8 cellular contexts compared by ENCODE assay signal in the genomic region with DNA sequence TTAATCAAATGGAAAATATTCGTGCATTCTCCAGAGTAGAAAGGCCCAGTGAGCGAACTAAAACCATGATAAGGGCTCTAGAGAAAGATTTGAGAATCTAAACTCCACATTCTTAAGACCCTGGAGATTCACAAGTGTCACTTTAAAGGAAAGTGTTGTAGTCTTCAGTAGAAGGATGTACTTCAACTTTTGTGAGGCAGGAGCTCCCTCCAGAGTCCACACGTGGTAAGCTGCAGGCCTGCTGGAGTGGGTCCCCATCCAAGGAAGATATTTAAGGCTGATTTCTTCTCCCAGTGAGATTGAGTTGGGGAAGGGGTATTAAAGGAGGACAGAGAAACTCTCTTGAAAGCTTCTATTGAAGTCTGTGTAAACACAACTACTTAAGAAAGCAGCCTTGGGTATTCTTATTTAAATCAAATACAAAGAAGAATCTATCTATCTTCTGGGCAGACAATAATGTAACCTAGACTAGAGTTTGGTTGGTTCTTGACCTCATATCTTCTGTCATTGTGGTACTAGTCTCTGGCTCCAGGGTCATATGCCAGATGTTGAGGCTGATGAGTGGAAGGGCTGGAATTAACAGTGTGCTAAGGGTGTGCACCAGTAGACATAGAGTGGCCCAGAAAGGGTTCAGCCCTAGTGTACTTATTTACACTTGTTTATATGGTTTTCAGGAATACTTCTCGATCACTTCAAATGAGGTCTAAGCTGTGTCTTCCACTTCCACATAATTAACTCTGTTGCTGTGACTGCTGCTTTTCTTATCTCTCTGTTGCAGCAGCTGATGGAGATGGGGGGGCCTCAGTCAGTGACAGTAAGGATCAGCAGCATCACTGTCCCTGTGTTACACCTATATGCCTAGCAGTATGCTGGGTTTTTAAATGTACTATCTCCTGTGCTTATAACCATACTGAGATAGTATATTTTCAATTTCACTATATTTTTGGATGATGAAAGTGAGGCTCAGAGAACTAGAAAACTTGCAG.
DNase-seq lines count a peak whose midpoint lies in the region; ATAC-seq, FAIRE-seq and TF ChIP-seq lines count a peak whose summit lies in the region.

No MANE protein-coding gene starts in this region.

- no peak overlapping the region for H3K4me3 Mint-ChIP-seq in CD8-positive, alpha-beta memory T cell
- no peak overlapping the region for H3K4me3 Mint-ChIP-seq in naive B cell

- H3K36me3 ChIP-seq in CD8-positive, alpha-beta memory T cell (ENCODE audit: insufficient read depth, low read length), result no peaks in the 10 kb centered on the region
- no peaks in the 10 kb centered on the region for H3K36me3 ChIP-seq in endothelial cell of umbilical vein (ENCODE audit: control insufficient read depth in 2 of 2, extremely low read depth in 1 of 2, insufficient read depth in 2 of 2, low read length in 2 of 2)

- POLR2A ChIA-PET in CD8-positive, alpha-beta memory T cell (lab: Charles Lee), result no interaction called here
- POLR2A ChIA-PET in endothelial cell of umbilical vein (lab: Charles Lee), result interaction anchor here (1.0 kb wide), 1 partner anchor 244 kb away, joined by 5 read pairs; no protein-coding TSS in a partner anchor

- no peak overlapping the region for H3K4me3 ChIP-seq in CD8-positive, alpha-beta memory T cell (ENCODE audit: low read length)
- H3K4me3 ChIP-seq in endothelial cell of umbilical vein (replicated peaks in 1 of 3; ENCODE audit: insufficient read depth in 1 of 3, low read depth in 1 of 3, low read length in 3 of 3), result no peak overlapping the region

- H3K4me1 ChIP-seq in CD8-positive, alpha-beta memory T cell (ENCODE audit: insufficient read depth, low read length), result no peaks in the 10 kb centered on the region
- peaks cover 2% of the 10 kb centered on the region for H3K4me1 ChIP-seq in endothelial cell of umbilical vein (ENCODE audit: control insufficient read depth, extremely low read depth, insufficient read depth, low read length)

- TF ChIP-seq CTCF in endothelial cell of umbilical vein (IDR thresholded peaks at IDR 0.05; ENCODE audit: extremely low read depth in 1 of 2, insufficient read depth in 1 of 2, low read depth in 1 of 2, low read length in 2 of 2), result peak; percentile 76 to 93

- no peaks in the 10 kb centered on the region for H3K9me3 ChIP-seq in CD8-positive, alpha-beta memory T cell (ENCODE audit: low read length)
- no peaks in the 10 kb centered on the region for H3K9me3 ChIP-seq in endothelial cell of umbilical vein (replicated peaks; ENCODE audit: control insufficient read depth, insufficient read depth, low read length)

- peak; percentile 83 for FAIRE-seq in endothelial cell of umbilical vein (lab: Jason Lieb, UNC)

- peaks cover 0 to 7% (median 2%) of the 10 kb centered on the region in 3 donors for H3K36me3 Mint-ChIP-seq in CD8-positive, alpha-beta memory T cell
- H3K36me3 Mint-ChIP-seq in naive B cell, result no peaks in the 10 kb centered on the region

- no peaks in the 10 kb centered on the region for H3K9me1 ChIP-seq in endothelial cell of umbilical vein (replicated peaks; ENCODE audit: control insufficient read depth, extremely low read depth, insufficient read depth, low read length)

- H3K4me2 ChIP-seq in endothelial cell of umbilical vein (ENCODE audit: insufficient read depth, low read length), result no peak overlapping the region

- no peaks in the 10 kb centered on the region for H3K9me3 Mint-ChIP-seq in CD8-positive, alpha-beta memory T cell
- no peaks in the 10 kb centered on the region for H3K9me3 Mint-ChIP-seq in naive B cell

- no TSS peak for BruUV-seq in endothelial cell of umbilical vein (replicated peaks; lab: Mats Ljungman, UMichigan)

- H3K9ac ChIP-seq in endothelial cell of umbilical vein (replicated peaks; ENCODE audit: extremely low read depth, insufficient read depth, low read length), result no peak overlapping the region

- H3K27me3 Mint-ChIP-seq in CD8-positive, alpha-beta memory T cell, result no peaks in the 10 kb centered on the region
- no peaks in the 10 kb centered on the region for H3K27me3 Mint-ChIP-seq in naive B cell

- intact Hi-C loops in endothelial cell of umbilical vein (cut with micrococcal nuclease), result loop anchor here (1.0 to 2.0 kb wide), 6 partner anchors 43 to 366 kb away; a partner anchor contains a TSS

- peak; percentile 8 to 66 (median 24) for DNase-seq in CD8-positive, alpha-beta memory T cell
- DNase-seq in NCI-H526 (lab: John Stamatoyannopoulos, UW) (peak; percentile 3 to 64), endothelial cell of umbilical vein (ENCODE audit: low read depth, low spot score) (peak; percentile 74), naive B cell (peak; percentile 47), substantia nigra (lab: John Stamatoyannopoulos, UW) (peak in 40 of 49 donors; percentile 7 to 82 (median 57))
- peak; percentile 67 for DNase-seq in activated CD8-positive, alpha-beta memory T cell treated with anti-CD3 and anti-CD28 coated beads for 24 hours

- H3K4me1 Mint-ChIP-seq in CD8-positive, alpha-beta memory T cell, result peaks cover 3 to 6% (median 5%) of the 10 kb centered on the region in 3 donors
- peaks cover 10 to 29% (median 27%) of the 10 kb centered on the region in 3 donors for H3K4me1 Mint-ChIP-seq in naive B cell

- no peaks in the 10 kb centered on the region for H3K79me2 ChIP-seq in endothelial cell of umbilical vein (ENCODE audit: control insufficient read depth, insufficient read depth, low read length)

- no peak overlapping the region for H2AFZ ChIP-seq in endothelial cell of umbilical vein (ENCODE audit: low read depth, low read length)

- H3K27ac Mint-ChIP-seq in CD8-positive, alpha-beta memory T cell, result no peak overlapping the region
- peak overlapping the region in 2 of 6 donors; percentile 26 to 56 for H3K27ac Mint-ChIP-seq in naive B cell

- H4K20me1 ChIP-seq in endothelial cell of umbilical vein (replicated peaks; ENCODE audit: control insufficient read depth, extremely low read depth, insufficient read depth, low read length), result no peaks in the 10 kb centered on the region

- no peaks in the 10 kb centered on the region for H3K27me3 ChIP-seq in CD8-positive, alpha-beta memory T cell (ENCODE audit: insufficient read depth, low read length, poor library complexity, severe bottlenecking)
- H3K27me3 ChIP-seq in endothelial cell of umbilical vein (ENCODE audit: control insufficient read depth in 2 of 2, insufficient read depth in 2 of 2, low read length in 2 of 2), result no peaks in the 10 kb centered on the region

- TF ChIP-seq POLR2A in endothelial cell of umbilical vein (IDR thresholded peaks at IDR 0.05; ENCODE audit: low read depth, low read length), result no peak

- H3K27ac ChIP-seq in CD8-positive, alpha-beta memory T cell (ENCODE audit: low read depth, low read length), result no peak overlapping the region
- H3K27ac ChIP-seq in endothelial cell of umbilical vein (ENCODE audit: insufficient read depth, low read depth, low read length) (no peak overlapping the region), substantia nigra (ENCODE audit: low read depth, low read length, poor library complexity, severe bottlenecking) (no peak overlapping the region)

- dilution Hi-C loops in endothelial cell of umbilical vein (cut with MboI; ENCODE audit: extremely low pct_ligation_motif_present, low sequenced_read_pairs), result no loop called here

- CTCF ChIA-PET in CD8-positive, alpha-beta memory T cell (lab: Charles Lee), result interaction anchor here (0.7 to 2.2 kb wide), 9 partner anchors 10 to 247 kb away, joined by 3 to 43 read pairs (median 3); no protein-coding TSS in a partner anchor
- CTCF ChIA-PET in endothelial cell of umbilical vein (lab: Charles Lee), result interaction anchor here (0.6 to 7.6 kb wide), 37 partner anchors 9 to 366 kb away, joined by 3 to 403 read pairs (median 4); a partner anchor contains a TSS

- ATAC-seq in GM19043 (IDR thresholded peaks at IDR 0.05; ENCODE audit: low read depth, unreplicated experiment) (peak; percentile 87), HG03280 (IDR thresholded peaks at IDR 0.05; ENCODE audit: unreplicated experiment) (peak; percentile 91), naive B cell (ENCODE audit: low read depth in 2 of 2) (peak; percentile 83 to 90)

TF ChIP-seq in endothelial cell of umbilical vein, 7 proteins besides CTCF, POLR2A, EP300 and RAD21:
- TF ChIP-seq JUN (IDR thresholded peaks at IDR 0.05; ENCODE audit: borderline replicate concordance, insufficient read depth, insufficient read length, low read depth) (no peak), EZH2 (IDR thresholded peaks at IDR 0.05; ENCODE audit: borderline replicate concordance, low read depth, low read length, severe bottlenecking) (no peak), FOS (IDR thresholded peaks at IDR 0.05; ENCODE audit: borderline replicate concordance, insufficient read depth, low read length) (no peak), GATA2 (IDR thresholded peaks at IDR 0.05; ENCODE audit: insufficient read depth, insufficient read length, low read depth, low read length) (no peak), POLR2AphosphoS5 (IDR thresholded peaks at IDR 0.05; ENCODE audit: insufficient read depth, low read depth, low read length) (no peak), MYC (IDR thresholded peaks at IDR 0.05; ENCODE audit: low read depth, low read length) (no peak)
- TF ChIP-seq, protein P1, sequence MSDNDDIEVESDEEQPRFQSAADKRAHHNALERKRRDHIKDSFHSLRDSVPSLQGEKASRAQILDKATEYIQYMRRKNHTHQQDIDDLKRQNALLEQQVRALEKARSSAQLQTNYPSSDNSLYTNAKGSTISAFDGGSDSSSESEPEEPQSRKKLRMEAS (IDR thresholded peaks at IDR 0.05; ENCODE audit: insufficient read depth, insufficient read length), result no peak
TF ChIP-seq in endothelial cell of umbilical vein: peak in this region for 0.

Comparison
In these comparisons a context has a peak if more than half of its experiments do, and no peak if none do; other contexts are left out.
1. DNase-seq: peak in every context shown above with its lines; median percentile 74 in endothelial cell of umbilical vein; 67 in activated CD8-positive, alpha-beta memory T cell treated with anti-CD3 and anti-CD28 coated beads for 24 hours; 57 in substantia nigra; 47 in naive B cell; 34 in NCI-H526; 24 in CD8-positive, alpha-beta memory T cell.